9 cellular contexts compared by ENCODE assay signal in genomic region chr11:76152741-76153608, GRCh38. TPM values are rescaled to one million over a fixed set of nuclear protein-coding genes. Genes with fewer than 3 reads are reported as not detected.
DNase-seq lines count a peak whose midpoint lies in the region; ATAC-seq lines count a peak whose summit lies in the region.
"Had no signal": no experiment of that assay in that cellular context is flagged by ENCODE, and none has a peak within 500 bp of the region (broad histone marks: within the 10 kb centered on the region; RNA-seq: fewer than 3 reads in every experiment).

No MANE protein-coding gene starts in this region.

- peaks cover 1% of the 10 kb centered on the region for H3K36me3 Mint-ChIP-seq in activated naive CD8-positive, alpha-beta T cell treated with anti-CD3 and anti-CD28 coated beads for 36 hours
- no peaks in the 10 kb centered on the region for H3K36me3 Mint-ChIP-seq in naive B cell

- peaks cover 18% of the 10 kb centered on the region for H3K4me1 Mint-ChIP-seq in activated naive CD8-positive, alpha-beta T cell treated with anti-CD3 and anti-CD28 coated beads for 36 hours
- H3K4me1 Mint-ChIP-seq in naive B cell: peaks cover 19 to 29% (median 28%) of the 10 kb centered on the region in 3 donors

- peaks cover 29% of the 10 kb centered on the region for H3K27me3 Mint-ChIP-seq in activated naive CD8-positive, alpha-beta T cell treated with anti-CD3 and anti-CD28 coated beads for 36 hours
- peaks cover 5 to 16% (median 8%) of the 10 kb centered on the region in 3 donors for H3K27me3 Mint-ChIP-seq in naive B cell

- H3K27ac Mint-ChIP-seq in activated naive CD8-positive, alpha-beta T cell treated with anti-CD3 and anti-CD28 coated beads for 36 hours: peak overlapping the region; percentile 19
- H3K27ac Mint-ChIP-seq in naive B cell: peak overlapping the region; percentile 4 to 88 (median 76)

- H3K4me3 Mint-ChIP-seq in activated naive CD8-positive, alpha-beta T cell treated with anti-CD3 and anti-CD28 coated beads for 36 hours: peak overlapping the region; percentile 70
- peak overlapping the region; percentile 68 to 94 (median 82) for H3K4me3 Mint-ChIP-seq in naive B cell

- peak; percentile 41 for ATAC-seq in HG03060 (IDR thresholded peaks at IDR 0.05; ENCODE audit: low read depth, unreplicated experiment)
- peak; percentile 83 for ATAC-seq in naive B cell (ENCODE audit: low read depth in 2 of 2)
- ATAC-seq in GM18502 (IDR thresholded peaks at IDR 0.05; ENCODE audit: poor library complexity, unreplicated experiment): no peak

- DNase-seq in activated CD8-positive, alpha-beta memory T cell treated with anti-CD3 and anti-CD28 coated beads for 24 hours: peak; percentile 60
- DNase-seq in activated CD8-positive, alpha-beta memory T cell treated with anti-CD3 and anti-CD28 coated beads, Interleukin-2, amount 50 U/mL, for 4 hours: no peak
- no peak for DNase-seq in activated naive CD8-positive, alpha-beta T cell treated with anti-CD3 and anti-CD28 coated beads for 36 hours
- DNase-seq in naive B cell (peak; percentile 48), NCI-H187 (lab: John Stamatoyannopoulos, UW) (no peak)
- no peak for DNase-seq in stimulated activated CD8-positive, alpha-beta memory T cell treated with anti-CD3 and anti-CD28 coated beads, Interleukin-4, amount 100 ng/mL, for 48 hours

- no peaks in the 10 kb centered on the region for H3K9me3 Mint-ChIP-seq in activated naive CD8-positive, alpha-beta T cell treated with anti-CD3 and anti-CD28 coated beads for 36 hours
- peaks cover 0 to 1% (median 0%) of the 10 kb centered on the region in 7 donors for H3K9me3 Mint-ChIP-seq in naive B cell

RNA-seq across cellular contexts. Expression of gene WNT11, which starts 53.3 kb away (rescaled TPM):
- total RNA-seq in activated naive CD8-positive, alpha-beta T cell treated with anti-CD3 and anti-CD28 coated beads for 36 hours: not detected
- under 1 TPM in 1 of 6 donors, not detected in 5; 0.13 TPM for polyA plus RNA-seq in naive B cell (ENCODE audit: low read depth in 6 of 6)
- total RNA-seq: pulmonary artery endothelial cell had no signal

Comparison
In these comparisons a context has a peak if more than half of its experiments do, and no peak if none do; other contexts are left out.
1. DNase-seq: peak in activated CD8-positive, alpha-beta memory T cell treated with anti-CD3 and anti-CD28 coated beads for 24 hours (single experiment) and naive B cell (single experiment); none in activated CD8-positive, alpha-beta memory T cell treated with anti-CD3 and anti-CD28 coated beads, Interleukin-2, amount 50 U/mL, for 4 hours (single experiment), activated naive CD8-positive, alpha-beta T cell treated with anti-CD3 and anti-CD28 coated beads for 36 hours (single experiment), stimulated activated CD8-positive, alpha-beta memory T cell treated with anti-CD3 and anti-CD28 coated beads, Interleukin-4, amount 100 ng/mL, for 48 hours (single experiment) and NCI-H187 (0 of 2).